ENCODE assay signal across 28 cellular contexts in genomic region chr2:135925571-135925970, GRCh38. TPM values are rescaled to one million over a fixed set of nuclear protein-coding genes. Genes with fewer than 3 reads are reported as not detected.
A peak's percentile ranks its signal among the peaks of the same experiment; 100 is the strongest.
DNase-seq lines count a peak whose midpoint lies in the region; ATAC-seq, FAIRE-seq and TF ChIP-seq lines count a peak whose summit lies in the region.
"Had no signal": no experiment of that assay in that cellular context is flagged by ENCODE, and none has a peak within 500 bp of the region (broad histone marks: within the 10 kb centered on the region; RNA-seq: fewer than 3 reads in every experiment).

No MANE protein-coding gene starts in this region.

- no peak overlapping the region for H2AFZ ChIP-seq in astrocyte (ENCODE audit: low read depth, low read length)
- H2AFZ ChIP-seq: PC-9 had no signal

- no peaks in the 10 kb centered on the region for H3K4me1 Mint-ChIP-seq in astrocyte (ENCODE audit: low read depth, unreplicated experiment)
- H3K4me1 Mint-ChIP-seq: activated naive CD4-positive, alpha-beta T cell treated with anti-CD3 and anti-CD28 coated beads, Interleukin-2, amount 10 ng/mL, durations not matched to agents 7 days and 5 days; memory B cell; neural crest cell had no signal

- TF ChIP-seq CTCF in astrocyte (IDR thresholded peaks at IDR 0.05; ENCODE audit: insufficient read depth, low read depth, low read length), result no peak
- TF ChIP-seq CTCF in fibroblast of the aortic adventitia (IDR thresholded peaks at IDR 0.05; ENCODE audit: insufficient read depth, low read length), result no peak

- H3K4me2 ChIP-seq in astrocyte (ENCODE audit: low read length) (peak overlapping the region; percentile 31), skeletal muscle satellite cell (ENCODE audit: low read length) (peak overlapping the region; percentile 30)
- H3K4me2 ChIP-seq: PC-9 had no signal

- no peak overlapping the region for H3K9ac ChIP-seq in astrocyte (ENCODE audit: low read length)
- H3K9ac ChIP-seq in skeletal muscle satellite cell (ENCODE audit: low read depth, low read length), result no peak overlapping the region

- H3K79me2 ChIP-seq in astrocyte (ENCODE audit: insufficient read depth, low read length), result no peaks in the 10 kb centered on the region

- no peaks in the 10 kb centered on the region for H4K20me1 ChIP-seq in astrocyte (ENCODE audit: insufficient read depth, low read length)

- intact Hi-C loops in sciatic nerve (cut with DNase I), result no loop called here

- H3K9me3 ChIP-seq in astrocyte (ENCODE audit: insufficient read depth, low read depth, low read length), result no peaks in the 10 kb centered on the region
- no peaks in the 10 kb centered on the region for H3K9me3 ChIP-seq in skeletal muscle satellite cell (replicated peaks; ENCODE audit: low read length)
- H3K9me3 ChIP-seq in effector memory CD4-positive, alpha-beta T cell (ENCODE audit: control insufficient read depth, low read length), result no peaks in the 10 kb centered on the region
- H3K9me3 ChIP-seq: right lobe of liver, stomach, tibial artery had no signal

- peak overlapping the region; percentile 50 for H3K27ac ChIP-seq in astrocyte (ENCODE audit: low read depth, low read length)
- H3K27ac ChIP-seq in effector memory CD4-positive, alpha-beta T cell (ENCODE audit: insufficient read depth, low read length, poor library complexity, severe bottlenecking), result no peak overlapping the region
- H3K27ac ChIP-seq: foreskin keratinocyte, PC-9, right lobe of liver, stomach, tibial artery had no signal

- H3K9me3 Mint-ChIP-seq in astrocyte (ENCODE audit: unreplicated experiment), result no peaks in the 10 kb centered on the region
- H3K9me3 Mint-ChIP-seq: activated CD4-positive, alpha-beta T cell treated with anti-CD3 and anti-CD28 coated beads, Interleukin-2, amount 10 ng/mL, durations not matched to agents 24 days and 14 days; activated naive CD4-positive, alpha-beta T cell treated with anti-CD3 and anti-CD28 coated beads, Interleukin-2, amount 10 ng/mL, durations not matched to agents 7 days and 5 days; dendritic cell treated with granulocyte-macrophage colony-stimulating factor and Interleukin-4, amounts not matched to agents 40 ng/mL and 50 ng/mL, for 4 days; memory B cell; neural crest cell had no signal

- no peak overlapping the region for H3K4me3 Mint-ChIP-seq in astrocyte (ENCODE audit: unreplicated experiment)
- H3K4me3 Mint-ChIP-seq: activated CD4-positive, alpha-beta T cell treated with anti-CD3 and anti-CD28 coated beads, Interleukin-2, amount 10 ng/mL, durations not matched to agents 24 days and 14 days; activated naive CD4-positive, alpha-beta T cell treated with anti-CD3 and anti-CD28 coated beads, Interleukin-2, amount 10 ng/mL, durations not matched to agents 7 days and 5 days; dendritic cell treated with granulocyte-macrophage colony-stimulating factor and Interleukin-4, amounts not matched to agents 40 ng/mL and 50 ng/mL, for 4 days; memory B cell; neural crest cell had no signal

- H3K36me3 Mint-ChIP-seq in astrocyte (ENCODE audit: low read depth, unreplicated experiment), result peaks cover 2% of the 10 kb centered on the region

- no peaks in the 10 kb centered on the region for H3K27me3 ChIP-seq in astrocyte (ENCODE audit: insufficient read depth, low read length)
- H3K27me3 ChIP-seq in skeletal muscle satellite cell (ENCODE audit: control insufficient read depth, insufficient read depth, low read length), result no peaks in the 10 kb centered on the region
- H3K27me3 ChIP-seq in effector memory CD4-positive, alpha-beta T cell (replicated peaks; ENCODE audit: control insufficient read depth, insufficient read depth, low read length, poor library complexity, severe bottlenecking), result no peaks in the 10 kb centered on the region
- H3K27me3 ChIP-seq: foreskin keratinocyte, right lobe of liver, stomach, tibial artery had no signal

- peak; percentile 11 for DNase-seq in EL
- DNase-seq in astrocyte (ENCODE audit: low read depth), result no peak
- peak; percentile 25 for DNase-seq in fibroblast of the aortic adventitia (ENCODE audit: low read depth)
- DNase-seq in effector memory CD4-positive, alpha-beta T cell, result no peak
- DNase-seq in sciatic nerve (ENCODE audit: low spot score), result no peak
- DNase-seq: activated CD4-positive, alpha-beta T cell treated with anti-CD3 and anti-CD28 coated beads, Interleukin-2, amount 10 ng/mL, durations not matched to agents 24 days and 14 days; activated naive CD4-positive, alpha-beta T cell treated with anti-CD3 and anti-CD28 coated beads, Interleukin-2, amount 10 ng/mL, durations not matched to agents 7 days and 5 days; activated T-cell treated with anti-CD3 and anti-CD28 coated beads, Interleukin-2, amount 50 U/mL, for 48 hours; anterior cingulate cortex; Calu3; DND-41; foreskin keratinocyte; NCI-H1105 treated with DMSO at 0.1 percent for 48 hours; NCI-H1930; NCI-H526; PC-9; right lobe of liver; Right ventricle myocardium superior; stomach; tibial artery had no signal

- peaks cover 5% of the 10 kb centered on the region for H3K4me1 ChIP-seq in astrocyte (ENCODE audit: insufficient read depth, low read length)
- peaks cover 14% of the 10 kb centered on the region for H3K4me1 ChIP-seq in skeletal muscle satellite cell (ENCODE audit: control insufficient read depth, insufficient read depth, low read length)
- H3K4me1 ChIP-seq in effector memory CD4-positive, alpha-beta T cell (ENCODE audit: control insufficient read depth, insufficient read depth, low read length, poor library complexity, severe bottlenecking), result no peaks in the 10 kb centered on the region
- H3K4me1 ChIP-seq: foreskin keratinocyte, right lobe of liver had no signal

- no peaks in the 10 kb centered on the region for H3K27me3 Mint-ChIP-seq in astrocyte (ENCODE audit: low read depth, unreplicated experiment)
- H3K27me3 Mint-ChIP-seq: activated CD4-positive, alpha-beta T cell treated with anti-CD3 and anti-CD28 coated beads, Interleukin-2, amount 10 ng/mL, durations not matched to agents 24 days and 14 days; activated naive CD4-positive, alpha-beta T cell treated with anti-CD3 and anti-CD28 coated beads, Interleukin-2, amount 10 ng/mL, durations not matched to agents 7 days and 5 days; dendritic cell treated with granulocyte-macrophage colony-stimulating factor and Interleukin-4, amounts not matched to agents 40 ng/mL and 50 ng/mL, for 4 days; memory B cell; progenitor cell of endocrine pancreas had no signal

- FAIRE-seq in astrocyte (lab: Jason Lieb, UNC), result no peak
- FAIRE-seq: K562 had no signal

- H3K36me3 ChIP-seq in astrocyte (ENCODE audit: insufficient read depth, low read length), result peaks cover 6% of the 10 kb centered on the region
- peaks cover 21% of the 10 kb centered on the region for H3K36me3 ChIP-seq in skeletal muscle satellite cell (ENCODE audit: insufficient read depth, low read length)
- peaks cover 16% of the 10 kb centered on the region for H3K36me3 ChIP-seq in effector memory CD4-positive, alpha-beta T cell (ENCODE audit: control insufficient read depth, insufficient read depth, low read length)

- ATAC-seq in sciatic nerve (no peak), GM18517 (IDR thresholded peaks at IDR 0.05; ENCODE audit: unreplicated experiment) (no peak)
- ATAC-seq: foreskin keratinocyte, K562, left lobe of liver, right lobe of liver had no signal

- no peak overlapping the region for H3K27ac Mint-ChIP-seq in astrocyte (ENCODE audit: unreplicated experiment)
- H3K27ac Mint-ChIP-seq: activated CD4-positive, alpha-beta T cell treated with anti-CD3 and anti-CD28 coated beads, Interleukin-2, amount 10 ng/mL, durations not matched to agents 24 days and 14 days; activated naive CD4-positive, alpha-beta T cell treated with anti-CD3 and anti-CD28 coated beads, Interleukin-2, amount 10 ng/mL, durations not matched to agents 7 days and 5 days; dendritic cell treated with granulocyte-macrophage colony-stimulating factor and Interleukin-4, amounts not matched to agents 40 ng/mL and 50 ng/mL, for 4 days; progenitor cell of endocrine pancreas had no signal

- no peak overlapping the region for H3K4me3 ChIP-seq in astrocyte (ENCODE audit: insufficient read depth, low read depth, low read length)
- no peak overlapping the region for H3K4me3 ChIP-seq in fibroblast of the aortic adventitia (ENCODE audit: low read depth, low read length)
- no peak overlapping the region for H3K4me3 ChIP-seq in skeletal muscle satellite cell (ENCODE audit: low read length)
- H3K4me3 ChIP-seq in effector memory CD4-positive, alpha-beta T cell (ENCODE audit: insufficient read depth, low read depth, low read length, poor library complexity, severe bottlenecking), result no peak overlapping the region
- H3K4me3 ChIP-seq: K562, PC-9, right lobe of liver, stomach, tibial artery had no signal

RNA-seq across cellular contexts. Expression of gene MCM6, which starts 49.3 kb away (rescaled TPM):
- 7.8 and 9.5 TPM in 2 replicates for total RNA-seq in astrocyte
- total RNA-seq in fibroblast of the aortic adventitia (ENCODE audit: low replicate concordance), result 13.2 and 39.1 TPM in 2 replicates
- total RNA-seq in skeletal muscle satellite cell (2012; rRNA removed), result 15.2 and 18.1 TPM in 2 replicates
- total RNA-seq in sciatic nerve, result 15.8 TPM

RNA-seq across cellular contexts. Expression of gene DARS1, which starts 59.9 kb away (rescaled TPM):
- 36.6 and 37.9 TPM in 2 replicates for total RNA-seq in astrocyte
- total RNA-seq in fibroblast of the aortic adventitia (ENCODE audit: low replicate concordance), result 89.0 and 98.2 TPM in 2 replicates
- total RNA-seq in skeletal muscle satellite cell (2012; rRNA removed), result 120 and 143 TPM in 2 replicates
- 71.1 TPM for total RNA-seq in sciatic nerve

Comparison
In these comparisons a context has a peak if more than half of its experiments do, and no peak if none do; other contexts are left out.
1. DNase-seq: peak in EL (single experiment) and fibroblast of the aortic adventitia (single experiment); none in astrocyte (single experiment), effector memory CD4-positive, alpha-beta T cell (0 of 3) and sciatic nerve (single experiment).